8 cellular contexts compared by ENCODE assay signal in genomic region chr1:203607169-203607873, GRCh38. TPM values are rescaled to one million over a fixed set of nuclear protein-coding genes. Genes with fewer than 3 reads are reported as not detected.
DNase-seq lines count a peak whose midpoint lies in the region; ATAC-seq, FAIRE-seq and TF ChIP-seq lines count a peak whose summit lies in the region.

No MANE protein-coding gene starts in this region.

- TF ChIP-seq CTCF in HFFc6 (IDR thresholded peaks at IDR 0.05), result no peak
- no peak for TF ChIP-seq CTCF in adrenal gland (IDR thresholded peaks at IDR 0.05)
- no peak for TF ChIP-seq CTCF in mesothelial cell of epicardium (IDR thresholded peaks at IDR 0.05; ENCODE audit: unreplicated experiment)

- no peak for FAIRE-seq in urothelium cell line (lab: Jason Lieb, UNC)

- H3K9me3 Mint-ChIP-seq in HFFc6 (no peaks in the 10 kb centered on the region), mesothelial cell of epicardium (no peaks in the 10 kb centered on the region)
- peaks cover 8% of the 10 kb centered on the region for H3K9me3 Mint-ChIP-seq in T-helper 1 cell treated with Interleukin-12 subunit alpha and Interleukin-12 subunit beta and Interleukin-4 antibody, amounts not matched to agents 30 μg/mL and 1 μg/mL, for 36 hours

- H3K27me3 ChIP-seq in adrenal gland, result no peaks in the 10 kb centered on the region

- ATAC-seq in GM21526 (IDR thresholded peaks at IDR 0.05; ENCODE audit: low FRiP score, unreplicated experiment) (no peak), GM21825 (IDR thresholded peaks at IDR 0.05; ENCODE audit: unreplicated experiment) (no peak)

- no peaks in the 10 kb centered on the region for H3K9me3 ChIP-seq in adrenal gland (replicated peaks in 1 of 3)

- H3K27me3 Mint-ChIP-seq in HFFc6 (ENCODE audit: insufficient read depth) (peaks cover 3% of the 10 kb centered on the region; the same call in 1 of the 2 replicates), mesothelial cell of epicardium (ENCODE audit: low read depth) (no peaks in the 10 kb centered on the region)
- H3K27me3 Mint-ChIP-seq in T-helper 1 cell treated with Interleukin-12 subunit alpha and Interleukin-12 subunit beta and Interleukin-4 antibody, amounts not matched to agents 30 μg/mL and 1 μg/mL, for 36 hours (ENCODE audit: low read depth), result no peaks in the 10 kb centered on the region

- no peaks in the 10 kb centered on the region for H3K36me3 ChIP-seq in adrenal gland (replicated peaks in 1 of 2)

- H3K4me1 Mint-ChIP-seq in HFFc6 (ENCODE audit: low read depth) (peaks cover 44% of the 10 kb centered on the region), mesothelial cell of epicardium (peaks cover 16% of the 10 kb centered on the region)
- peaks cover 53% of the 10 kb centered on the region for H3K4me1 Mint-ChIP-seq in T-helper 1 cell treated with Interleukin-12 subunit alpha and Interleukin-12 subunit beta and Interleukin-4 antibody, amounts not matched to agents 30 μg/mL and 1 μg/mL, for 36 hours (ENCODE audit: low read depth)

- H3K4me3 ChIP-seq in adrenal gland, result peak overlapping the region in 1 of 4 donors; percentile 19

- H3K36me3 Mint-ChIP-seq in HFFc6 (ENCODE audit: low read depth) (no peaks in the 10 kb centered on the region), mesothelial cell of epicardium (no peaks in the 10 kb centered on the region)
- peaks cover 6% of the 10 kb centered on the region for H3K36me3 Mint-ChIP-seq in T-helper 1 cell treated with Interleukin-12 subunit alpha and Interleukin-12 subunit beta and Interleukin-4 antibody, amounts not matched to agents 30 μg/mL and 1 μg/mL, for 36 hours (ENCODE audit: low read depth)

- WGBS in adrenal gland, 4 donors, result 43 to 44% (median 43%) methylated on average over 8 of the region's 8 CpGs

- intact Hi-C loops in adrenal gland (cut with DNase I), result loop anchor here in 1 of 2 donors (10.0 kb wide), 1 partner anchor 93 kb away; no protein-coding TSS in a partner anchor

- H3K27ac Mint-ChIP-seq in HFFc6 (peak overlapping the region; percentile 78), mesothelial cell of epicardium (peak overlapping the region; percentile 92)
- H3K27ac Mint-ChIP-seq in T-helper 1 cell treated with Interleukin-12 subunit alpha and Interleukin-12 subunit beta and Interleukin-4 antibody, amounts not matched to agents 30 μg/mL and 1 μg/mL, for 36 hours, result peak overlapping the region; percentile 97

- DNase-seq in HFFc6 (peak; percentile 91), adrenal gland (peak; percentile 82 to 96 (median 94)), mesothelial cell of epicardium (ENCODE audit: low spot score in 2 of 2, unreplicated experiment in 2 of 2) (no peak), urothelium cell line (ENCODE audit: low spot score) (peak; percentile 90), NCI-H128 (lab: John Stamatoyannopoulos, UW; ENCODE audit: unreplicated experiment) (no peak)

- TF ChIP-seq POLR2A in adrenal gland (IDR thresholded peaks at IDR 0.05), result no peak

- peaks cover 15 to 17% of the 10 kb centered on the region in 2 donors for H3K4me1 ChIP-seq in adrenal gland (replicated peaks in 1 of 2)

- H3K27ac ChIP-seq in adrenal gland, result peak overlapping the region in 4 of 5 donors; percentile 12 to 78 (median 70)

- H3K4me3 Mint-ChIP-seq in HFFc6 (peak overlapping the region; percentile 69), mesothelial cell of epicardium (no peak overlapping the region)
- H3K4me3 Mint-ChIP-seq in T-helper 1 cell treated with Interleukin-12 subunit alpha and Interleukin-12 subunit beta and Interleukin-4 antibody, amounts not matched to agents 30 μg/mL and 1 μg/mL, for 36 hours, result peak overlapping the region; percentile 77

RNA-seq across cellular contexts. Expression of gene ATP2B4, which starts 19.3 kb away (rescaled TPM):
- 100 to 1,000 TPM; 199 to 243 (median 221) TPM for total RNA-seq in HFFc6 (2021; fragmentation: NEBNext Ultra II Directional; extraction: Animal tissue kit (Norgen Biotek cat#: 25700))
- total RNA-seq in adrenal gland, result 100 to 1,000 TPM in 4 of 8 donors, 10 to 100 TPM in 4; 88.2 to 120 (median 102) TPM
- 100 to 1,000 TPM in 1 of 3 donors, 10 to 100 TPM in 2; 38.5 to 161 (median 42.8) TPM for polyA plus RNA-seq in adrenal gland
- 234 to 238 TPM (median 237 TPM) in 3 replicates for total RNA-seq in mesothelial cell of epicardium

Comparison
In these comparisons a context has a peak if more than half of its experiments do, and no peak if none do; other contexts are left out.
1. DNase-seq: peak in HFFc6 (single experiment), adrenal gland (7 of 7) and urothelium cell line (single experiment); none in mesothelial cell of epicardium (0 of 2) and NCI-H128 (single experiment).
2. Peak in every context shown above with its lines, with median percentiles within 50 percentile points of each other: H3K27ac Mint-ChIP-seq.